1 cellular context compared by ENCODE assay signal in the genomic region with DNA sequence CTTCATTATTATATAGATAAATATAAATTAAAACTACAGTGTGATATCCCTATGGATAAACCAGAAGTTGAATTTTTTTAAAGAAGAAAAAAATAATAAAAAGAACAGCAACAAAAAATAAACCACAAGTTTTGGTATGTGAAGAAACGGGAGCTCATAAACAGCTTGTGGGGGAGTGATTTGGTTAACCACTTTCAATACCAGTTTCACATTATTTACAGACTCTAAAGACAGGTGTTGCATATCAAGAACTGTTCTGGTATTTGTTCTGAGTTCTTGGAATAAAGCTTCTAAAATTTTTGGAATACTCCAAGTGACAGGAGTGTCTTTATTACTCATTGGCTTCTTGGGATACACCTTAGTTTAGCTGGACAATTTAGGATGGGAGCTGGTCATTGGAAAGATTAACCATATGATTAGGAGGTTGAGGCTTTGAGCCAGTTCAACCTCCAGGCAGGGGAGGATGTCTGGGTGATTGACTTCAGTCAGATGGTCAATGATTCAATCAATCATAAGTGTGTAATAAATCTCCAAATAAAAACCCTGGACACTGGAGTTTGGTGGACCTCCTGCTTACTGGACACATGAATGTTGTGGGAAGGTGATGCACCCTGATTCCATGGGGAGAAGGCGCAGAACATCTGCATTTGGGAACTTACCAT.
A peak's percentile ranks its signal among the peaks of the same experiment; 100 is the strongest.
TF ChIP-seq lines count a peak whose summit lies in the region.

No MANE protein-coding gene starts in this region.

TF ChIP-seq in GM12878, 131 proteins besides CTCF, POLR2A, EP300 and RAD21 (continued from another document):
- TF ChIP-seq, protein P1, sequence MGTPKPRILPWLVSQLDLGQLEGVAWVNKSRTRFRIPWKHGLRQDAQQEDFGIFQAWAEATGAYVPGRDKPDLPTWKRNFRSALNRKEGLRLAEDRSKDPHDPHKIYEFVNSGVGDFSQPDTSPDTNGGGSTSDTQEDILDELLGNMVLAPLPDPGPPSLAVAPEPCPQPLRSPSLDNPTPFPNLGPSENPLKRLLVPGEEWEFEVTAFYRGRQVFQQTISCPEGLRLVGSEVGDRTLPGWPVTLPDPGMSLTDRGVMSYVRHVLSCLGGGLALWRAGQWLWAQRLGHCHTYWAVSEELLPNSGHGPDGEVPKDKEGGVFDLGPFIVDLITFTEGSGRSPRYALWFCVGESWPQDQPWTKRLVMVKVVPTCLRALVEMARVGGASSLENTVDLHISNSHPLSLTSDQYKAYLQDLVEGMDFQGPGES (IDR thresholded peaks at IDR 0.05): no peak
- peak; percentile 65; the same call in 1 of the 2 replicates for TF ChIP-seq TCF12 (IDR thresholded peaks at IDR 0.05; ENCODE audit: low read depth, low read length)
- peak in 1 of 2 experiments; percentile 26; a peak in 2 of 4 replicates for TF ChIP-seq BHLHE40 (IDR thresholded peaks at IDR 0.05; ENCODE audit: borderline replicate concordance in 1 of 2, low read depth in 2 of 2, low read length in 1 of 2)
- TF ChIP-seq ZNF384 (IDR thresholded peaks at IDR 0.05; ENCODE audit: borderline replicate concordance, low read depth, low read length): peak; percentile 64
- no peak for TF ChIP-seq STAT1 (conservative IDR thresholded peaks at IDR 0.05)
- TF ChIP-seq YY1 (IDR thresholded peaks at IDR 0.05; ENCODE audit: low read depth, low read length): no peak
- peak; percentile 79 for TF ChIP-seq MTA2 (IDR thresholded peaks at IDR 0.05; ENCODE audit: low read depth)
- no peak for TF ChIP-seq MYC (IDR thresholded peaks at IDR 0.05; ENCODE audit: insufficient read depth, insufficient read length, insufficient replicate concordance, low read length, severe bottlenecking)
- TF ChIP-seq, protein P2, sequence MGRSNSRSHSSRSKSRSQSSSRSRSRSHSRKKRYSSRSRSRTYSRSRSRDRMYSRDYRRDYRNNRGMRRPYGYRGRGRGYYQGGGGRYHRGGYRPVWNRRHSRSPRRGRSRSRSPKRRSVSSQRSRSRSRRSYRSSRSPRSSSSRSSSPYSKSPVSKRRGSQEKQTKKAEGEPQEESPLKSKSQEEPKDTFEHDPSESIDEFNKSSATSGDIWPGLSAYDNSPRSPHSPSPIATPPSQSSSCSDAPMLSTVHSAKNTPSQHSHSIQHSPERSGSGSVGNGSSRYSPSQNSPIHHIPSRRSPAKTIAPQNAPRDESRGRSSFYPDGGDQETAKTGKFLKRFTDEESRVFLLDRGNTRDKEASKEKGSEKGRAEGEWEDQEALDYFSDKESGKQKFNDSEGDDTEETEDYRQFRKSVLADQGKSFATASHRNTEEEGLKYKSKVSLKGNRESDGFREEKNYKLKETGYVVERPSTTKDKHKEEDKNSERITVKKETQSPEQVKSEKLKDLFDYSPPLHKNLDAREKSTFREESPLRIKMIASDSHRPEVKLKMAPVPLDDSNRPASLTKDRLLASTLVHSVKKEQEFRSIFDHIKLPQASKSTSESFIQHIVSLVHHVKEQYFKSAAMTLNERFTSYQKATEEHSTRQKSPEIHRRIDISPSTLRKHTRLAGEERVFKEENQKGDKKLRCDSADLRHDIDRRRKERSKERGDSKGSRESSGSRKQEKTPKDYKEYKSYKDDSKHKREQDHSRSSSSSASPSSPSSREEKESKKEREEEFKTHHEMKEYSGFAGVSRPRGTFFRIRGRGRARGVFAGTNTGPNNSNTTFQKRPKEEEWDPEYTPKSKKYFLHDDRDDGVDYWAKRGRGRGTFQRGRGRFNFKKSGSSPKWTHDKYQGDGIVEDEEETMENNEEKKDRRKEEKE (IDR thresholded peaks at IDR 0.05): no peak
- no peak for TF ChIP-seq EZH2 (IDR thresholded peaks at IDR 0.05; ENCODE audit: borderline replicate concordance, control insufficient read depth, low read depth, low read length)
- peak; percentile 76 for TF ChIP-seq NFIC (IDR thresholded peaks at IDR 0.05; ENCODE audit: low read depth, low read length)
- TF ChIP-seq IRF4 (IDR thresholded peaks at IDR 0.05; ENCODE audit: low read depth, low read length): 0 out of 2 replicates have a peak, but pooled peaks have one; percentile 19
TF ChIP-seq in GM12878: peak in this region for 18.
